In genomic region chr14:23396781-23397407, GRCh38 we compare ENCODE assay signal across 22 cellular contexts. TPM values are rescaled to one million over a fixed set of nuclear protein-coding genes. Genes with fewer than 3 reads are reported as not detected.
"Had no signal": no experiment of that assay in that cellular context is flagged by ENCODE, and none has a peak within 500 bp of the region (broad histone marks: within the 10 kb centered on the region; RNA-seq: fewer than 3 reads in every experiment).

No MANE protein-coding gene starts in this region.

- H3K36me3 ChIP-seq: SJCRH30 had no signal

- H3K4me2 ChIP-seq: KMS-11 had no signal

- ATAC-seq: K562, SK-N-SH treated with all-trans-retinoic acid at 6 μM for 48 hours had no signal

- H3K9ac ChIP-seq: KMS-11 had no signal

- DNase-seq: Kasumi-1, MM.1S, NCI-H1092 treated with DMSO at 0.1 percent for 48 hours, NCI-H1436, NCI-H187, NCI-H2029, NCI-H2081 treated with DMSO at 0.1 percent for 48 hours, NCI-H2171, NCI-H226, NCI-H446, NCI-H510A, NCI-H524 treated with DMSO at 0.1 percent for 48 hours, NCI-H69, NCI-H774, RPMI8226, SHP77 treated with DMSO at 0.1 percent for 48 hours, SJCRH30 had no signal

- H3K27ac ChIP-seq: KMS-11, SJCRH30 had no signal

- H3K4me3 ChIP-seq: K562, SJCRH30 had no signal

- H3K9me3 ChIP-seq: SJCRH30 had no signal

RNA-seq across cellular contexts. Expression of gene MYH6, which starts 11.2 kb away (rescaled TPM):
- total RNA-seq: HT1080, K562, M059J, SJCRH30 had no signal

RNA-seq across cellular contexts. Expression of gene CMTM5, which starts 20.0 kb away (rescaled TPM):
- total RNA-seq: K562, M059J had no signal

RNA-seq across cellular contexts. Expression of gene IL25, which starts 24.3 kb away (rescaled TPM):
- total RNA-seq: HT1080, K562, M059J, SJCRH30 had no signal

RNA-seq across cellular contexts. Expression of gene EFS, which starts 31.9 kb away (rescaled TPM):
- total RNA-seq: HT1080, K562 had no signal

RNA-seq across cellular contexts. Expression of gene MYH7, which starts 38.6 kb away (rescaled TPM):
- total RNA-seq: HT1080, K562, M059J had no signal
